ENCODE assay signal across 1 cellular context in genomic region chrX:9770319-9770718, GRCh38.
TF ChIP-seq lines count a peak whose summit lies in the region.

No MANE protein-coding gene starts in this region.

TF ChIP-seq in PFSK-1, 5 proteins besides CTCF, POLR2A, EP300 and RAD21 (continued from another document):
- TF ChIP-seq, protein P1, sequence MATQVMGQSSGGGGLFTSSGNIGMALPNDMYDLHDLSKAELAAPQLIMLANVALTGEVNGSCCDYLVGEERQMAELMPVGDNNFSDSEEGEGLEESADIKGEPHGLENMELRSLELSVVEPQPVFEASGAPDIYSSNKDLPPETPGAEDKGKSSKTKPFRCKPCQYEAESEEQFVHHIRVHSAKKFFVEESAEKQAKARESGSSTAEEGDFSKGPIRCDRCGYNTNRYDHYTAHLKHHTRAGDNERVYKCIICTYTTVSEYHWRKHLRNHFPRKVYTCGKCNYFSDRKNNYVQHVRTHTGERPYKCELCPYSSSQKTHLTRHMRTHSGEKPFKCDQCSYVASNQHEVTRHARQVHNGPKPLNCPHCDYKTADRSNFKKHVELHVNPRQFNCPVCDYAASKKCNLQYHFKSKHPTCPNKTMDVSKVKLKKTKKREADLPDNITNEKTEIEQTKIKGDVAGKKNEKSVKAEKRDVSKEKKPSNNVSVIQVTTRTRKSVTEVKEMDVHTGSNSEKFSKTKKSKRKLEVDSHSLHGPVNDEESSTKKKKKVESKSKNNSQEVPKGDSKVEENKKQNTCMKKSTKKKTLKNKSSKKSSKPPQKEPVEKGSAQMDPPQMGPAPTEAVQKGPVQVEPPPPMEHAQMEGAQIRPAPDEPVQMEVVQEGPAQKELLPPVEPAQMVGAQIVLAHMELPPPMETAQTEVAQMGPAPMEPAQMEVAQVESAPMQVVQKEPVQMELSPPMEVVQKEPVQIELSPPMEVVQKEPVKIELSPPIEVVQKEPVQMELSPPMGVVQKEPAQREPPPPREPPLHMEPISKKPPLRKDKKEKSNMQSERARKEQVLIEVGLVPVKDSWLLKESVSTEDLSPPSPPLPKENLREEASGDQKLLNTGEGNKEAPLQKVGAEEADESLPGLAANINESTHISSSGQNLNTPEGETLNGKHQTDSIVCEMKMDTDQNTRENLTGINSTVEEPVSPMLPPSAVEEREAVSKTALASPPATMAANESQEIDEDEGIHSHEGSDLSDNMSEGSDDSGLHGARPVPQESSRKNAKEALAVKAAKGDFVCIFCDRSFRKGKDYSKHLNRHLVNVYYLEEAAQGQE (IDR thresholded peaks at IDR 0.05; ENCODE audit: insufficient read depth in 1 of 2, low read depth in 2 of 2, low read length in 2 of 2) = peak in 1 of 2 experiments; percentile 48; a peak in 1 of 4 replicates
- TF ChIP-seq TAF1 (IDR thresholded peaks at IDR 0.05; ENCODE audit: borderline replicate concordance, insufficient read depth, low read length) = no peak
